18 cellular contexts compared by ENCODE assay signal in genomic region chr17:81493198-81494038, GRCh38. TPM values are rescaled to one million over a fixed set of nuclear protein-coding genes. Genes with fewer than 3 reads are reported as not detected.
DNase-seq lines count a peak whose midpoint lies in the region; TF ChIP-seq lines count a peak whose summit lies in the region.
"Had no signal": no experiment of that assay in that cellular context is flagged by ENCODE, and none has a peak within 500 bp of the region (broad histone marks: within the 10 kb centered on the region; RNA-seq: fewer than 3 reads in every experiment).

No MANE protein-coding gene starts in this region.

- no peaks in the 10 kb centered on the region for H3K36me3 Mint-ChIP-seq in H9 (ENCODE audit: insufficient read depth in 1 of 3, low read depth in 3 of 3)
- H3K36me3 Mint-ChIP-seq: CD4-positive, alpha-beta memory T cell; IgD-negative memory B cell had no signal

- H2BK12ac ChIP-seq in H9 (ENCODE audit: insufficient read length, low read depth, low read length): no peak overlapping the region

- WGBS in H9 (ENCODE audit: extremely low coverage, insufficient read length, low lambda C conversion rate): no CpG with 5 or more reads among the region's 16 CpGs
- WGBS in prostate gland: 91% methylated on average over 16 of the region's 16 CpGs

- no peak overlapping the region for H4K5ac ChIP-seq in H9 (ENCODE audit: insufficient read length, low read depth, low read length)

- H2AK5ac ChIP-seq in H9 (ENCODE audit: insufficient read length, low read length): no peak overlapping the region

- no peak overlapping the region for H3K9ac ChIP-seq in H9 (ENCODE audit: extremely low read depth, insufficient read length, low read length)

- peaks cover 5% of the 10 kb centered on the region for H3K23me2 ChIP-seq in H9 (ENCODE audit: insufficient read length, low read depth, low read length, poor library complexity, severe bottlenecking)

- H4K8ac ChIP-seq in H9 (replicated peaks; ENCODE audit: insufficient read length, low read depth, low read length): no peak overlapping the region

- no peak overlapping the region for H3T11ph ChIP-seq in H9 (ENCODE audit: low read length)

- H2BK120ac ChIP-seq in H9 (ENCODE audit: low read depth, low read length, poor library complexity, severe bottlenecking): no peak overlapping the region

- H2BK20ac ChIP-seq in H9 (ENCODE audit: low read depth, low read length, poor library complexity, severe bottlenecking): no peak overlapping the region

- H2BK5ac ChIP-seq in H9 (ENCODE audit: insufficient read length, low read length): no peak overlapping the region

- H3K9me3 Mint-ChIP-seq in H9: no peaks in the 10 kb centered on the region
- H3K9me3 Mint-ChIP-seq: CD4-positive, alpha-beta memory T cell; IgD-negative memory B cell had no signal

- no peak for TF ChIP-seq CTCF in 22Rv1 (IDR thresholded peaks at IDR 0.05)
- no peak for TF ChIP-seq CTCF in H9 (conservative IDR thresholded peaks at IDR 0.05)
- TF ChIP-seq CTCF in prostate gland (IDR thresholded peaks at IDR 0.05): no peak
- no peak for TF ChIP-seq CTCF in tibial artery (IDR thresholded peaks at IDR 0.05)

- H3K27me3 Mint-ChIP-seq in H9 (ENCODE audit: low read depth): peaks cover 45% of the 10 kb centered on the region

- no peaks in the 10 kb centered on the region for H3K79me2 ChIP-seq in H9 (ENCODE audit: insufficient read depth, low read length)

- peak overlapping the region in 1 of 2 experiments; percentile 50; a peak in 1 of 5 replicates for H3K4me3 Mint-ChIP-seq in H9
- H3K4me3 Mint-ChIP-seq: CD4-positive, alpha-beta memory T cell had no signal

- no peak overlapping the region for H2AFZ ChIP-seq in H9 (ENCODE audit: low read length)

- no peak overlapping the region for H3K4ac ChIP-seq in H9 (ENCODE audit: low read depth, low read length)

- H3K4me1 ChIP-seq in H9 (ENCODE audit: insufficient read depth, low read length) (peaks cover 3% of the 10 kb centered on the region; the same call in 1 of the 2 replicates), prostate gland (replicated peaks) (peaks cover 4% of the 10 kb centered on the region), tibial artery (peaks cover 0 to 19% (median 8%) of the 10 kb centered on the region in 4 donors)

- no peak overlapping the region for H2BK15ac ChIP-seq in H9 (ENCODE audit: low read depth, low read length)

- H3K14ac ChIP-seq in H9 (ENCODE audit: insufficient read depth, low read length): no peak overlapping the region

- no peak for TF ChIP-seq POLR2A in prostate gland (IDR thresholded peaks at IDR 0.05)

- no peaks in the 10 kb centered on the region; the same call in 1 of the 2 replicates for H3K27me3 ChIP-seq in H9 (ENCODE audit: insufficient read depth, low read length)
- no peaks in the 10 kb centered on the region for H3K27me3 ChIP-seq in prostate gland (replicated peaks; ENCODE audit: insufficient read depth)
- peaks cover 0 to 11% of the 10 kb centered on the region in 2 donors for H3K27me3 ChIP-seq in tibial artery

- H3K27ac ChIP-seq in 22Rv1 (peak overlapping the region; percentile 72), H9 (ENCODE audit: insufficient read length, low read depth, low read length) (no peak overlapping the region), prostate gland (no peak overlapping the region), tibial artery (no peak overlapping the region)
- H3K27ac ChIP-seq: RWPE1 had no signal

- H3K18ac ChIP-seq in H9 (ENCODE audit: insufficient read length, low read depth, low read length): no peak overlapping the region

- H3K27ac Mint-ChIP-seq in H9: no peak overlapping the region
- H3K27ac Mint-ChIP-seq: CD4-positive, alpha-beta memory T cell; IgD-negative memory B cell had no signal

- no peak overlapping the region for H3K23ac ChIP-seq in H9 (ENCODE audit: insufficient read length, low read depth, low read length)

- H4K91ac ChIP-seq in H9 (ENCODE audit: insufficient read length, low read depth, low read length): no peak overlapping the region

- no peak overlapping the region for H3K56ac ChIP-seq in H9 (ENCODE audit: insufficient read length, low read depth, low read length)

- peak; percentile 63 for DNase-seq in H9
- peak; percentile 94 for DNase-seq in SK-N-DZ (ENCODE audit: low spot score)
- peak; percentile 70 for DNase-seq in iPS-NIHi11 (ENCODE audit: low spot score)
- DNase-seq in amygdala (lab: John Stamatoyannopoulos, UW): no peak
- no peak for DNase-seq in prostate gland (ENCODE audit: low spot score)
- no peak for DNase-seq in NCI-H2227 (lab: John Stamatoyannopoulos, UW; ENCODE audit: unreplicated experiment)
- no peak for DNase-seq in tibial artery
- DNase-seq: Calu3, DMS79, MV-4-11, NCI-H1417, NCI-H1930, NCI-H2171, NCI-H774 had no signal

- intact Hi-C loops in prostate gland (cut with DNase I): no loop called here
- intact Hi-C loops in tibial artery (cut with DNase I; ENCODE audit: low total_unique reads): no loop called here

- H3K9me3 ChIP-seq in H9 (ENCODE audit: control insufficient read depth, low read depth, low read length) (no peaks in the 10 kb centered on the region), prostate gland (no peaks in the 10 kb centered on the region), tibial artery (no peaks in the 10 kb centered on the region)

- H4K20me1 ChIP-seq in H9 (ENCODE audit: control insufficient read depth, insufficient read depth, insufficient read length): no peaks in the 10 kb centered on the region

- no peak overlapping the region for H3K4me2 ChIP-seq in H9 (ENCODE audit: insufficient read depth, insufficient read length, low read length)

- peaks cover 27 to 41% of the 10 kb centered on the region in 2 experiments for H3K4me1 Mint-ChIP-seq in H9

- H3K36me3 ChIP-seq in prostate gland (no peaks in the 10 kb centered on the region), tibial artery (no peaks in the 10 kb centered on the region)

- no peaks in the 10 kb centered on the region for H3K79me1 ChIP-seq in H9 (ENCODE audit: insufficient read depth, low read depth, low read length, poor library complexity, severe bottlenecking)

- H3K4me3 ChIP-seq in prostate gland (no peak overlapping the region), tibial artery (no peak overlapping the region)

RNA-seq across cellular contexts. Expression of gene ACTG1, which starts 19.2 kb away (rescaled TPM):
- 4,136 and 4,160 TPM in 2 replicates for total RNA-seq in H9 (2021)
- 2,351 and 2,595 TPM in 2 replicates for polyA plus RNA-seq in SK-N-DZ (2014; cell fraction: cytosol; rRNA removed)
- 1,254 and 2,322 TPM in 2 replicates for polyA plus RNA-seq in SK-N-DZ (2014; cell fraction: nucleus; rRNA removed)
- total RNA-seq in prostate gland: 1,000 to 10,000 TPM; 2,438 to 3,181 TPM

RNA-seq across cellular contexts. Expression of gene FSCN2, which starts 34.8 kb away (rescaled TPM):
- 1.0 and 1.6 TPM in 2 replicates for total RNA-seq in H9 (2021)
- polyA plus RNA-seq in SK-N-DZ (2014; cell fraction: cytosol; rRNA removed): 0.13 TPM in 1 of 2 replicates, not detected in the other
- 0.52 TPM in 1 of 2 replicates, not detected in the other for polyA plus RNA-seq in SK-N-DZ (2014; cell fraction: nucleus; rRNA removed)
- total RNA-seq in prostate gland: 1 to 10 TPM; 3.1 to 5.6 TPM

RNA-seq across cellular contexts. Expression of gene FAAP100, which starts 58.7 kb away (rescaled TPM):
- total RNA-seq in H9 (2021) (54.0 and 54.8 TPM in 2 replicates), prostate gland (10 to 100 TPM; 27.8 to 44.4 TPM)
- polyA plus RNA-seq in SK-N-DZ (2014; cell fraction: cytosol; rRNA removed): 40.2 and 49.0 TPM in 2 replicates
- 85.2 and 88.2 TPM in 2 replicates for polyA plus RNA-seq in SK-N-DZ (2014; cell fraction: nucleus; rRNA removed)

Comparison
In these comparisons a context has a peak if more than half of its experiments do, and no peak if none do; other contexts are left out.
1. DNase-seq: peak in H9 (single experiment), SK-N-DZ (single experiment) and iPS-NIHi11 (single experiment); none in amygdala (0 of 56), prostate gland (single experiment), NCI-H2227 (single experiment) and tibial artery (0 of 2).